ENCODE assay signal across 28 cellular contexts in genomic region chr11:15587059-15587458, GRCh38.
DNase-seq lines count a peak whose midpoint lies in the region; ATAC-seq and TF ChIP-seq lines count a peak whose summit lies in the region.
"Had no signal": no experiment of that assay in that cellular context is flagged by ENCODE, and none has a peak within 500 bp of the region (broad histone marks: within the 10 kb centered on the region; RNA-seq: fewer than 3 reads in every experiment).

No MANE protein-coding gene starts in this region.

- H3K4me2 ChIP-seq in SK-N-SH = no peak overlapping the region
- H3K4me2 ChIP-seq: A549; BLaER1; BLaER1 treated with 17β-estradiol and CSF1 and Interleukin-3, amounts not matched to agents 10 nM and 100 nM had no signal

- H3K27me3 ChIP-seq in SK-N-SH (ENCODE audit: insufficient read depth) = no peaks in the 10 kb centered on the region
- no peaks in the 10 kb centered on the region for H3K27me3 ChIP-seq in left ventricle myocardium inferior (ENCODE audit: low read depth)
- no peaks in the 10 kb centered on the region for H3K27me3 ChIP-seq in heart right ventricle
- H3K27me3 ChIP-seq: BE2C; BLaER1; BLaER1 treated with 17β-estradiol and CSF1 and Interleukin-3, amounts not matched to agents 10 nM and 100 nM had no signal

- H3K9me3 ChIP-seq in SK-N-SH (0 out of 2 replicates have a peak, but pooled peaks cover 3% of the 10 kb centered on the region), left ventricle myocardium inferior (replicated peaks) (no peaks in the 10 kb centered on the region), heart right ventricle (no peaks in the 10 kb centered on the region)
- H3K9me3 ChIP-seq: A549; BE2C; BLaER1; BLaER1 treated with 17β-estradiol and CSF1 and Interleukin-3, amounts not matched to agents 10 nM and 100 nM; Caco-2 had no signal

- WGBS in SK-N-SH (ENCODE audit: low lambda C conversion rate) = 30% methylated on average over 2 of the region's 2 CpGs
- 72 to 76% methylated on average over 2 of the region's 2 CpGs for WGBS in heart right ventricle, 2 donors

- TF ChIP-seq CTCF in SK-N-SH (IDR thresholded peaks at IDR 0.05) (no peak), left ventricle myocardium inferior (IDR thresholded peaks at IDR 0.05; ENCODE audit: borderline replicate concordance) (no peak), heart right ventricle (IDR thresholded peaks at IDR 0.05) (no peak)

- no peak overlapping the region for H3K9ac ChIP-seq in SK-N-SH
- H3K9ac ChIP-seq: BLaER1; BLaER1 treated with 17β-estradiol and CSF1 and Interleukin-3, amounts not matched to agents 10 nM and 100 nM had no signal

- H2AFZ ChIP-seq in SK-N-SH (ENCODE audit: low read depth) = no peak overlapping the region

- CTCF ChIA-PET in SK-N-SH (lab: Yijun Ruan, JAX) = interaction anchor here (1.0 to 4.5 kb wide), 9 partner anchors 10 to 1027 kb away, joined by 3 to 24 read pairs (median 4); no protein-coding TSS in a partner anchor

- no peaks in the 10 kb centered on the region for H4K20me1 ChIP-seq in SK-N-SH (ENCODE audit: insufficient read depth)
- H4K20me1 ChIP-seq: BLaER1; BLaER1 treated with 17β-estradiol and CSF1 and Interleukin-3, amounts not matched to agents 10 nM and 100 nM had no signal

- peak in 1 of 2 experiments; percentile 88; a peak in 2 of 4 replicates for TF ChIP-seq EP300 in SK-N-SH (IDR thresholded peaks at IDR 0.05; ENCODE audit: borderline replicate concordance in 1 of 2, low read depth in 1 of 2, low read length in 1 of 2)

- ATAC-seq in SK-N-SH treated with all-trans-retinoic acid at 6 μM for 48 hours (no peak; the same call in 2 of the 3 replicates), heart right ventricle (no peak)
- ATAC-seq: A549; CD8-positive, alpha-beta T cell had no signal

- H3F3A ChIP-seq in SK-N-SH (replicated peaks; ENCODE audit: insufficient read depth) = no peaks in the 10 kb centered on the region

- TF ChIP-seq RAD21 in SK-N-SH (IDR thresholded peaks at IDR 0.05; ENCODE audit: low read length) = no peak

- H3K27ac ChIP-seq in SK-N-SH (ENCODE audit: low read depth in 2 of 2, low read length in 1 of 2) = peak overlapping the region in 1 of 2 experiments; percentile 99; a peak in 2 of 4 replicates
- peak overlapping the region; percentile 60 for H3K27ac ChIP-seq in left ventricle myocardium inferior (replicated peaks)
- H3K27ac ChIP-seq in heart right ventricle = peak overlapping the region in 4 of 10 donors; percentile 9 to 51 (median 24)
- H3K27ac ChIP-seq: 22Rv1; A549; BLaER1; BLaER1 treated with 17β-estradiol and CSF1 and Interleukin-3, amounts not matched to agents 10 nM and 100 nM; C4-2B had no signal

- no peaks in the 10 kb centered on the region for H3K9me2 ChIP-seq in SK-N-SH

- peak; percentile 48 for DNase-seq in SK-N-SH
- no peak for DNase-seq in left ventricle myocardium inferior
- no peak for DNase-seq in heart right ventricle
- DNase-seq: 8988T; ACHN; AML-193; BE2C; Caco-2; Calu3; CD4-positive, alpha-beta memory T cell; CD4-positive, alpha-beta T cell; CD4-positive, CD25-positive, alpha-beta regulatory T cell; CD8-positive, alpha-beta memory T cell; CD8-positive, alpha-beta T cell; COR-L47; DMS 273 treated with DMSO at 0.1 percent for 48 hours; DMS153; DMS53; DMS79; DMS79 treated with DMSO at 0.1 percent for 48 hours; DND-41; EL had no signal

- intact Hi-C loops in left ventricle myocardium inferior (cut with micrococcal nuclease) (no loop called here), heart right ventricle (cut with DNase I) (no loop called here)

- POLR2A ChIA-PET in SK-N-SH (lab: Yijun Ruan, JAX) = interaction anchor here (1.0 to 1.4 kb wide), 3 partner anchors 25 to 35 kb away, joined by 3 to 6 read pairs (median 4); no protein-coding TSS in a partner anchor

- no peaks in the 10 kb centered on the region for H3K79me2 ChIP-seq in SK-N-SH (ENCODE audit: insufficient read depth)

- H3K4me1 ChIP-seq in SK-N-SH (ENCODE audit: control insufficient read depth in 1 of 2, insufficient read depth in 2 of 2, low read depth in 1 of 2, low read length in 1 of 2) (peaks cover 0 to 52% of the 10 kb centered on the region in 2 experiments; a peak in 2 of 4 replicates), left ventricle myocardium inferior (peaks cover 44% of the 10 kb centered on the region), heart right ventricle (peaks cover 0 to 69% (median 23%) of the 10 kb centered on the region in 9 donors)
- H3K4me1 ChIP-seq: A549; BLaER1; BLaER1 treated with 17β-estradiol and CSF1 and Interleukin-3, amounts not matched to agents 10 nM and 100 nM; Caco-2 had no signal

- H3K36me3 ChIP-seq in SK-N-SH (replicated peaks in 1 of 2; ENCODE audit: control insufficient read depth in 1 of 2, insufficient read depth in 2 of 2, low read length in 1 of 2) (no peaks in the 10 kb centered on the region), left ventricle myocardium inferior (no peaks in the 10 kb centered on the region), heart right ventricle (no peaks in the 10 kb centered on the region)
- H3K36me3 ChIP-seq: BE2C; BLaER1; BLaER1 treated with 17β-estradiol and CSF1 and Interleukin-3, amounts not matched to agents 10 nM and 100 nM had no signal

- H3K4me3 ChIP-seq in SK-N-SH (ENCODE audit: low read depth in 2 of 2, low read length in 1 of 2) (no peak overlapping the region), left ventricle myocardium inferior (no peak overlapping the region), heart right ventricle (no peak overlapping the region)
- H3K4me3 ChIP-seq: A549; BLaER1; BLaER1 treated with 17β-estradiol and CSF1 and Interleukin-3, amounts not matched to agents 10 nM and 100 nM had no signal

TF ChIP-seq in SK-N-SH, 30 proteins besides CTCF, POLR2A, EP300 and RAD21:
- TF ChIP-seq TCF12 (IDR thresholded peaks at IDR 0.05) (peak; percentile 33; the same call in 1 of the 2 replicates), GATA2 (CRISPR knock-in tag; IDR thresholded peaks at IDR 0.05) (peak; percentile 74), NFIC (IDR thresholded peaks at IDR 0.05; ENCODE audit: borderline replicate concordance) (no peak), CHD2 (IDR thresholded peaks at IDR 0.05; ENCODE audit: low read length, partially characterized antibody) (no peak), RCOR1 (IDR thresholded peaks at IDR 0.05; ENCODE audit: low read length) (peak; percentile 67), TEAD4 (IDR thresholded peaks at IDR 0.05; ENCODE audit: borderline replicate concordance, insufficient read depth) (0 out of 2 replicates have a peak, but pooled peaks have one; percentile 16)
TF ChIP-seq in SK-N-SH: peak in this region for 4.

TF ChIP-seq in SK-N-SH treated with all-trans-retinoic acid at 6 μM for 48 hours, 23 proteins besides CTCF, POLR2A, EP300 and RAD21:
- no peak for TF ChIP-seq CREB5 (CRISPR knock-in tag; IDR thresholded peaks at IDR 0.05; ENCODE audit: low read depth)
